In genomic region chr11:64185323-64186204, GRCh38 we compare ENCODE assay signal across 1 cellular context.
A peak's percentile ranks its signal among the peaks of the same experiment; 100 is the strongest.
TF ChIP-seq lines count a peak whose summit lies in the region.

Gene STIP1, plus strand, starts transcription at chr11:64186171. Its CDS starts 91 bp downstream, at chr11:64186262.

TF ChIP-seq in HCT116, 20 proteins besides CTCF, POLR2A, EP300 and RAD21 (continued from another document):
- TF ChIP-seq YY1 (IDR thresholded peaks at IDR 0.05; ENCODE audit: extremely low read depth, insufficient replicate concordance, low read depth, low read length): peak; percentile 15
- no peak for TF ChIP-seq EGR1 (IDR thresholded peaks at IDR 0.05; ENCODE audit: low read depth)
- no peak for TF ChIP-seq CBX3 (IDR thresholded peaks at IDR 0.05; ENCODE audit: low read depth)
- TF ChIP-seq POLR2AphosphoS5 (IDR thresholded peaks at IDR 0.05; ENCODE audit: low read depth, low read length): peak; percentile 98
- TF ChIP-seq ATF3 (IDR thresholded peaks at IDR 0.05): no peak
- no peak for TF ChIP-seq TCF7L2 (IDR thresholded peaks at IDR 0.05; ENCODE audit: borderline replicate concordance, extremely low read depth, insufficient read depth, insufficient read length)
- TF ChIP-seq CEBPB (IDR thresholded peaks at IDR 0.05; ENCODE audit: low read depth): no peak
- no peak for TF ChIP-seq FOSL1 (IDR thresholded peaks at IDR 0.05; ENCODE audit: low read depth)
